ENCODE assay signal across 7 cellular contexts in genomic region chrX:41333994-41334865, GRCh38.
DNase-seq lines count a peak whose midpoint lies in the region; ATAC-seq and TF ChIP-seq lines count a peak whose summit lies in the region.

Gene DDX3X (plus strand): TSS chrX:41334162. CDS start chrX:41334253, 91 bp downstream.

- DNase-seq in NCI-H187 (lab: John Stamatoyannopoulos, UW): peak; percentile 29 to 35
- DNase-seq in UCSD-AML1 (lab: John Stamatoyannopoulos, UW; ENCODE audit: unreplicated experiment): peak; percentile 89
- peak; percentile 71 for DNase-seq in brain pericyte (ENCODE audit: low read depth, low spot score)

- peak within 1 kb of the TSS; percentile 95 to 100 (median 99) for H3K27ac ChIP-seq in skin epidermis

- ATAC-seq in GM18505 (IDR thresholded peaks at IDR 0.05; ENCODE audit: unreplicated experiment): peak; percentile 46
- peak; percentile 56 for ATAC-seq in HG02885 (IDR thresholded peaks at IDR 0.05; ENCODE audit: poor library complexity, unreplicated experiment)

- H3K9me3 ChIP-seq in iPS-18c (ENCODE audit: control insufficient read depth, insufficient read depth, low read length): peaks cover 2% of the 10 kb centered on the region

- TF ChIP-seq POLR2A in GM18505 (IDR thresholded peaks at IDR 0.05; ENCODE audit: borderline replicate concordance, extremely low read depth, insufficient read depth, insufficient read length): peak; percentile 100

- H3K4me3 ChIP-seq in iPS-18c (ENCODE audit: insufficient read depth, low read depth, low read length) (peak within 1 kb of the TSS; percentile 78), skin epidermis (peak within 1 kb of the TSS; percentile 65 to 86 (median 75))

Comparison
In these comparisons a context has a peak if more than half of its experiments do, and no peak if none do; other contexts are left out.
1. Peak in every context shown above with its lines: DNase-seq, ATAC-seq, H3K4me3 ChIP-seq and H3K27ac ChIP-seq.
2. DNase-seq: peak in every context shown above with its lines; median percentile 89 in UCSD-AML1; 71 in brain pericyte; 32 in NCI-H187.